ENCODE assay signal across 8 cellular contexts in genomic region chr10:93495654-93496321, GRCh38. TPM values are rescaled to one million over a fixed set of nuclear protein-coding genes. Genes with fewer than 3 reads are reported as not detected.
A peak's percentile ranks its signal among the peaks of the same experiment; 100 is the strongest.
DNase-seq lines count a peak whose midpoint lies in the region; ATAC-seq and TF ChIP-seq lines count a peak whose summit lies in the region.

No MANE protein-coding gene starts in this region.

- H3K4me3 Mint-ChIP-seq in central memory CD8-positive, alpha-beta T cell: peak overlapping the region; percentile 84

- 0 to 1% methylated on average over 22 to 26 of the region's 28 CpGs for WGBS in upper lobe of left lung, 2 donors

- TF ChIP-seq CTCF in Peyer's patch (IDR thresholded peaks at IDR 0.05) (no peak), upper lobe of left lung (IDR thresholded peaks at IDR 0.05) (no peak)

- H3K36me3 Mint-ChIP-seq in central memory CD8-positive, alpha-beta T cell (ENCODE audit: insufficient read depth): peaks cover 7% of the 10 kb centered on the region

- TF ChIP-seq EP300 in upper lobe of left lung (IDR thresholded peaks at IDR 0.05): no peak

- TF ChIP-seq POLR2A in Peyer's patch (IDR thresholded peaks at IDR 0.05): no peak
- TF ChIP-seq POLR2A in upper lobe of left lung (IDR thresholded peaks at IDR 0.05): no peak

- no peaks in the 10 kb centered on the region for H3K9me3 ChIP-seq in Peyer's patch
- no peaks in the 10 kb centered on the region for H3K9me3 ChIP-seq in upper lobe of left lung

- ATAC-seq in GM19452 (IDR thresholded peaks at IDR 0.05; ENCODE audit: unreplicated experiment): peak; percentile 17
- ATAC-seq in HG03439 (IDR thresholded peaks at IDR 0.05; ENCODE audit: unreplicated experiment): peak; percentile 22
- ATAC-seq in central memory CD8-positive, alpha-beta T cell (replicated peaks; ENCODE audit: extremely low read depth, poor library complexity, severe bottlenecking): peak; percentile 27
- peak; percentile 40 to 75 for ATAC-seq in upper lobe of left lung (ENCODE audit: low FRiP score in 2 of 2)

- H3K36me3 ChIP-seq in Peyer's patch (no peaks in the 10 kb centered on the region), upper lobe of left lung (no peaks in the 10 kb centered on the region)

- H3K4me3 ChIP-seq in Peyer's patch: peak overlapping the region; percentile 61 to 68 (median 64)
- H3K4me3 ChIP-seq in upper lobe of left lung: peak overlapping the region; percentile 47 to 74 (median 65)

- H3K27me3 ChIP-seq in Peyer's patch (no peaks in the 10 kb centered on the region), upper lobe of left lung (no peaks in the 10 kb centered on the region)

- peak overlapping the region; percentile 56 for H3K27ac Mint-ChIP-seq in central memory CD8-positive, alpha-beta T cell (ENCODE audit: low read depth)

- H3K27ac ChIP-seq in Peyer's patch (peak overlapping the region; percentile 16 to 55 (median 42)), upper lobe of left lung (peak overlapping the region in 3 of 4 donors; percentile 36 to 72 (median 60))

- H3K4me1 Mint-ChIP-seq in central memory CD8-positive, alpha-beta T cell: peaks cover 19% of the 10 kb centered on the region

- H3K4me1 ChIP-seq in Peyer's patch: peaks cover 0 to 5% (median 0%) of the 10 kb centered on the region in 4 donors
- H3K4me1 ChIP-seq in upper lobe of left lung: peaks cover 0 to 14% (median 11%) of the 10 kb centered on the region in 4 donors

- peak; percentile 45 for DNase-seq in DMS153 (lab: John Stamatoyannopoulos, UW)
- peak in 1 of 3 donors; percentile 51 for DNase-seq in Peyer's patch
- no peak for DNase-seq in central memory CD8-positive, alpha-beta T cell (ENCODE audit: low spot score in 2 of 2)
- peak; percentile 27 for DNase-seq in medulla oblongata (ENCODE audit: extremely low spot score)
- DNase-seq in upper lobe of left lung: peak; percentile 22 to 29
- no peak for DNase-seq in NK-92 (lab: John Stamatoyannopoulos, UW; ENCODE audit: unreplicated experiment)

- H3K9me3 Mint-ChIP-seq in central memory CD8-positive, alpha-beta T cell: no peaks in the 10 kb centered on the region

- H3K27me3 Mint-ChIP-seq in central memory CD8-positive, alpha-beta T cell: no peaks in the 10 kb centered on the region

RNA-seq across cellular contexts. Expression of gene CEP55, which starts 0.6 kb away (rescaled TPM):
- 10 to 100 TPM in 1 of 4 donors, 1 to 10 TPM in 3; 1.1 to 32.2 (median 4.5) TPM for total RNA-seq in Peyer's patch
- total RNA-seq in upper lobe of left lung: 1 to 10 TPM in 5 of 6 donors, not detected in 1; 1.3 to 3.3 (median 2.3) TPM

RNA-seq across cellular contexts. Expression of gene MYOF, which starts 13.7 kb away (rescaled TPM):
- 10 to 100 TPM; 15.1 to 52.8 (median 24.4) TPM for total RNA-seq in Peyer's patch
- total RNA-seq in upper lobe of left lung: 100 to 1,000 TPM in 4 of 6 donors, 10 to 100 TPM in 2; 83.9 to 168 (median 129) TPM

Comparison
In these comparisons a context has a peak if more than half of its experiments do, and no peak if none do; other contexts are left out.
1. DNase-seq: peak in DMS153 (single experiment), medulla oblongata (single experiment) and upper lobe of left lung (2 of 2); none in central memory CD8-positive, alpha-beta T cell (0 of 2) and NK-92 (single experiment).
2. Peak in every context shown above with its lines, with median percentiles within 50 percentile points of each other: ATAC-seq.